ENCODE assay signal across 1 cellular context in genomic region chrX:132367984-132368383, GRCh38.
TF ChIP-seq lines count a peak whose summit lies in the region.

No MANE protein-coding gene starts in this region.

TF ChIP-seq in HepG2, 621 proteins besides CTCF, POLR2A, EP300 and RAD21 (continued from another document):
- TF ChIP-seq SMC3 (IDR thresholded peaks at IDR 0.05; ENCODE audit: low read length), result peak; percentile 10; the same call in 1 of the 2 replicates
- 0 out of 2 replicates have a peak, but pooled peaks have one; percentile 27 for TF ChIP-seq FOSL2 (CRISPR knock-in tag; IDR thresholded peaks at IDR 0.05)
- peak; percentile 50; the same call in 1 of the 2 replicates for TF ChIP-seq NCOR1 (IDR thresholded peaks at IDR 0.05; ENCODE audit: borderline replicate concordance, low read length)
- peak; percentile 44; the same call in 1 of the 2 replicates for TF ChIP-seq KAT8 (CRISPR knock-in tag; IDR thresholded peaks at IDR 0.05)
- peak; percentile 69; the same call in 1 of the 2 replicates for TF ChIP-seq MIXL1 (CRISPR knock-in tag; IDR thresholded peaks at IDR 0.05)
- 0 out of 2 replicates have a peak, but pooled peaks have one; percentile 33 for TF ChIP-seq TARDBP (CRISPR knock-in tag; IDR thresholded peaks at IDR 0.05)
- peak; percentile 49; the same call in 1 of the 2 replicates for TF ChIP-seq ATF2 (CRISPR knock-in tag; IDR thresholded peaks at IDR 0.05)
- peak; percentile 86 for TF ChIP-seq MED1 (CRISPR knock-in tag; IDR thresholded peaks at IDR 0.05)
- TF ChIP-seq ISL2 (CRISPR knock-in tag; IDR thresholded peaks at IDR 0.05), result peak; percentile 92
- no peak for TF ChIP-seq ZBTB46 (CRISPR knock-in tag; IDR thresholded peaks at IDR 0.05; ENCODE audit: borderline replicate concordance)
- TF ChIP-seq AHDC1 (CRISPR knock-in tag; IDR thresholded peaks at IDR 0.05; ENCODE audit: borderline replicate concordance), result peak; percentile 54; the same call in 1 of the 2 replicates
- TF ChIP-seq ZNF224 (CRISPR knock-in tag; IDR thresholded peaks at IDR 0.05), result no peak
- peak; percentile 80 for TF ChIP-seq ARID5B (CRISPR knock-in tag; IDR thresholded peaks at IDR 0.05)
- TF ChIP-seq FOXP4 (CRISPR knock-in tag; IDR thresholded peaks at IDR 0.05), result peak; percentile 65
- peak; percentile 62 for TF ChIP-seq ZMYM4 (CRISPR knock-in tag; IDR thresholded peaks at IDR 0.05)
- peak; percentile 75; the same call in 1 of the 2 replicates for TF ChIP-seq HMG20A (CRISPR knock-in tag; IDR thresholded peaks at IDR 0.05; ENCODE audit: borderline replicate concordance)
- TF ChIP-seq THAP11 (CRISPR knock-in tag; IDR thresholded peaks at IDR 0.05), result peak; percentile 52
- TF ChIP-seq ELF4 (CRISPR knock-in tag; IDR thresholded peaks at IDR 0.05; ENCODE audit: borderline replicate concordance), result no peak
- no peak for TF ChIP-seq ZNF296 (CRISPR knock-in tag; conservative IDR thresholded peaks at IDR 0.05)
- peak; percentile 28; the same call in 1 of the 2 replicates for TF ChIP-seq PHF21A (CRISPR knock-in tag; IDR thresholded peaks at IDR 0.05)
- peak; percentile 83 for TF ChIP-seq TEAD3 (CRISPR knock-in tag; optimal IDR thresholded peaks at IDR 0.05; ENCODE audit: borderline replicate concordance)
- no peak for TF ChIP-seq ZNF10 (CRISPR knock-in tag; IDR thresholded peaks at IDR 0.05; ENCODE audit: borderline replicate concordance, low read depth)
